ENCODE assay signal across 20 cellular contexts in the genomic region with DNA sequence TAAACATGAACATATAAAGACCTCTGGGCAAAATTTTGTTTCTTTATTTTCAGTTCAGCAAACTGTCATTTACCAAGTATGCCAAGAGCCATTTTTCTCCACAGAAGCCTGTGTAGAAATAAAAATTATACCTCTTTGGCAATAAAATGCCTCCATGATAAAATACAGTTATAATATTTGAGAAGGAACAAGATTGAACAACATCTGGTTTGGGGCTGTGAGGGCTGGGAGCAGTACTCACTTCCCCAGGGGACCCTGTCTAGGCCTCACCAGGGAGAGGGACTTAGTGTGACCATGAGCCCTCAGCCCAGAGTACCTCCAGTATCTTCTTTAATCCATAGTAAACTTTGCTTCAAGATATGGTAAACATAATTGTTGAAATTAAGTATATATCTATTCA.
DNase-seq lines count a peak whose midpoint lies in the region; ATAC-seq and TF ChIP-seq lines count a peak whose summit lies in the region.
"Had no signal": no experiment of that assay in that cellular context is flagged by ENCODE, and none has a peak within 500 bp of the region (broad histone marks: within the 10 kb centered on the region; RNA-seq: fewer than 3 reads in every experiment).

No MANE protein-coding gene starts in this region.

- intact Hi-C loops in cardiac septum (cut with DNase I), result no loop called here
- intact Hi-C loops in upper lobe of right lung (cut with DNase I), result no loop called here

- peaks cover 31% of the 10 kb centered on the region for H3K79me2 ChIP-seq in osteoblast (ENCODE audit: insufficient read depth, low read length)

- H3K4me3 ChIP-seq in cardiac muscle cell (no peak overlapping the region), coronary artery (no peak overlapping the region), osteoblast (ENCODE audit: insufficient read depth, low read length) (no peak overlapping the region), upper lobe of right lung (no peak overlapping the region)

- H3K4me2 ChIP-seq in osteoblast (ENCODE audit: insufficient read depth, low read length), result no peak overlapping the region

- H3K4me1 ChIP-seq in cardiac muscle cell (ENCODE audit: low read depth) (peaks cover 41% of the 10 kb centered on the region), osteoblast (ENCODE audit: insufficient read depth, low read length) (peaks cover 40% of the 10 kb centered on the region), upper lobe of right lung (peaks cover 48% of the 10 kb centered on the region)

- H3K27me3 ChIP-seq in cardiac muscle cell (no peaks in the 10 kb centered on the region), osteoblast (ENCODE audit: insufficient read depth, low read length) (no peaks in the 10 kb centered on the region), upper lobe of right lung (no peaks in the 10 kb centered on the region)

- H4K20me1 ChIP-seq in osteoblast (ENCODE audit: insufficient read depth, low read length), result peaks cover 4% of the 10 kb centered on the region

- H2AFZ ChIP-seq in osteoblast (ENCODE audit: low read length), result no peak overlapping the region

- TF ChIP-seq CTCF in cardiac muscle cell (IDR thresholded peaks at IDR 0.05; ENCODE audit: low read depth, low read length) (no peak), coronary artery (IDR thresholded peaks at IDR 0.05) (no peak), osteoblast (IDR thresholded peaks at IDR 0.05; ENCODE audit: extremely low read depth, low read depth, low read length) (no peak), upper lobe of right lung (IDR thresholded peaks at IDR 0.05) (no peak)

- no peak for DNase-seq in cardiac muscle cell (ENCODE audit: low read depth in 1 of 2, low spot score in 1 of 2)
- DNase-seq in cardiac septum (ENCODE audit: low spot score), result no peak
- DNase-seq in coronary artery (ENCODE audit: low spot score), result no peak
- DNase-seq in osteoblast (ENCODE audit: insufficient read length, low spot score, missing footprints), result no peak
- no peak for DNase-seq in upper lobe of right lung
- no peak for DNase-seq in NCI-H1436 treated with DMSO at 0.1 percent for 48 hours (lab: John Stamatoyannopoulos, UW)
- DNase-seq: ACHN; activated effector memory CD4-positive, alpha-beta T cell treated with anti-CD3 and anti-CD28 coated beads, Interleukin-2, amount 50 U/mL, for 16 hours; anterior cingulate cortex; CD8-positive, alpha-beta T cell; cortex of kidney; erythroblast; kidney glomerular epithelial cell; NCI-H187 treated with DMSO at 0.1 percent for 48 hours; NCI-H524; T-helper 17 cell; trophoblast cell had no signal

- no peaks in the 10 kb centered on the region for H3K36me3 ChIP-seq in cardiac muscle cell
- H3K36me3 ChIP-seq in osteoblast (ENCODE audit: insufficient read depth, low read length), result no peaks in the 10 kb centered on the region
- H3K36me3 ChIP-seq in upper lobe of right lung, result no peaks in the 10 kb centered on the region

- H3K9me3 ChIP-seq in cardiac muscle cell (ENCODE audit: low read depth) (no peaks in the 10 kb centered on the region), osteoblast (ENCODE audit: low read depth, low read length) (no peaks in the 10 kb centered on the region), upper lobe of right lung (no peaks in the 10 kb centered on the region)

- no peak for ATAC-seq in upper lobe of right lung
- no peak for ATAC-seq in HG03108 (IDR thresholded peaks at IDR 0.05; ENCODE audit: unreplicated experiment)
- ATAC-seq in GM21528 (IDR thresholded peaks at IDR 0.05; ENCODE audit: low FRiP score, unreplicated experiment), result no peak
- ATAC-seq: activated CD4-positive, CD25-positive, alpha-beta regulatory T cell treated with anti-CD3 and anti-CD28 coated beads, Interleukin-2, amount 50 U/mL, for 24 hours; CD8-positive, alpha-beta T cell; T-helper 17 cell had no signal

- H3K27ac ChIP-seq in cardiac muscle cell (peak overlapping the region; percentile 97), coronary artery (peak overlapping the region; percentile 78 to 96), osteoblast (ENCODE audit: low read depth, low read length) (peak overlapping the region; percentile 79), upper lobe of right lung (peak overlapping the region; percentile 88)
